In the genomic region with DNA sequence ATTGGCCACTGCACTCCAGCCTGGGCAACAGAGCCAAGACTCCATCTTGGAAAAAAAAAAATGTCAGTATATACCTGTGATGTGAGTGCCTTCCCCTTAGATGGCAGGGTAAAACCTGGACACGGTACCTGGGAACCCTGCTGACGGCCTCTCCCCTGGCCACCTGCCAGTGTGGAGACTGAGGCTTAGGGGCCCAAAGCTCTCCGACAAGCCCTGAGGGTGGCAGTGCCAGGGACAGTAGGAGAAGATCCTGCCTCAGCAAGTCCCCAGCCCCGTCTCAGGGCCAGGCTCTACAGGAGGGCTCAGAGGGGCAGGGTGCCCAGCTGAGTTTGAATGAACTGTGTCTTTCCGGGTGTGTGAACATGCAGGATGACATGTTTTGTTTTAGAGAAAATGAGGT, we compare ENCODE assay signal across 27 cellular contexts. TPM values are rescaled to one million over a fixed set of nuclear protein-coding genes. Genes with fewer than 3 reads are reported as not detected.
DNase-seq lines count a peak whose midpoint lies in the region; ATAC-seq and TF ChIP-seq lines count a peak whose summit lies in the region.
"Had no signal": no experiment of that assay in that cellular context is flagged by ENCODE, and none has a peak within 500 bp of the region (broad histone marks: within the 10 kb centered on the region; RNA-seq: fewer than 3 reads in every experiment).

No MANE protein-coding gene starts in this region.

- H3K4me1 ChIP-seq in HEK293 (ENCODE audit: control insufficient read depth, insufficient read depth, low read length) (no peaks in the 10 kb centered on the region), lower lobe of right lung (peaks cover 43% of the 10 kb centered on the region)
- H3K4me1 ChIP-seq: A549, SJSA1 had no signal

- H3K4me3 ChIP-seq in HEK293 (ENCODE audit: low read depth, low read length) (no peak overlapping the region), lower lobe of right lung (no peak overlapping the region)
- H3K4me3 ChIP-seq: A549; BLaER1 treated with 17β-estradiol and CSF1 and Interleukin-3, amounts not matched to agents 10 nM and 100 nM; MG63; PC-9; SJSA1 had no signal

- H3K27ac Mint-ChIP-seq in activated naive CD8-positive, alpha-beta T cell treated with anti-CD3 and anti-CD28 coated beads for 36 hours: no peak overlapping the region
- H3K27ac Mint-ChIP-seq: CD4-positive, alpha-beta T cell; HFFc6 had no signal

- no peaks in the 10 kb centered on the region for H3K4me1 Mint-ChIP-seq in activated naive CD8-positive, alpha-beta T cell treated with anti-CD3 and anti-CD28 coated beads for 36 hours

- no peak overlapping the region for H3K4me3 Mint-ChIP-seq in activated naive CD8-positive, alpha-beta T cell treated with anti-CD3 and anti-CD28 coated beads for 36 hours
- H3K4me3 Mint-ChIP-seq: CD4-positive, alpha-beta T cell; HFFc6 had no signal

- no peaks in the 10 kb centered on the region for H3K36me3 Mint-ChIP-seq in activated naive CD8-positive, alpha-beta T cell treated with anti-CD3 and anti-CD28 coated beads for 36 hours

- H3K36me3 ChIP-seq in HEK293 (ENCODE audit: control insufficient read depth in 2 of 2, insufficient read depth in 1 of 2, low read length in 2 of 2): peaks cover 0 to 13% of the 10 kb centered on the region in 2 experiments; a peak in 1 of 3 replicates
- no peaks in the 10 kb centered on the region for H3K36me3 ChIP-seq in lower lobe of right lung
- H3K36me3 ChIP-seq: MG63, SJSA1 had no signal

- DNase-seq in NCI-H345 treated with DMSO at 0.1 percent for 48 hours (lab: John Stamatoyannopoulos, UW; ENCODE audit: unreplicated experiment) (peak; percentile 41), lower lobe of right lung (no peak), NOMO-1 treated with DMSO at 0.1 percent for 48 hours (lab: John Stamatoyannopoulos, UW; ENCODE audit: unreplicated experiment) (no peak), mesenteric fat pad (ENCODE audit: low spot score) (no peak), mucosa of gallbladder (ENCODE audit: low spot score) (no peak)
- no peak for DNase-seq in activated naive CD8-positive, alpha-beta T cell treated with anti-CD3 and anti-CD28 coated beads for 36 hours
- DNase-seq: AML-193; CD4-positive, alpha-beta T cell; H7; HFFc6; IMR-90; KG1; NCI-H187; NCI-H2081 treated with DMSO at 0.1 percent for 48 hours; NCI-H2171; NCI-H226; NCI-H524; NCI-H774; Right ventricle myocardium superior; RPMI8226 had no signal

- peak; percentile 41 for ATAC-seq in esophagus mucosa
- no peak for ATAC-seq in lower lobe of right lung
- ATAC-seq: A549 had no signal

- H3K27ac ChIP-seq in HEK293 (ENCODE audit: extremely low read depth, low read depth, low read length) (no peak overlapping the region), lower lobe of right lung (peak overlapping the region; percentile 10)
- H3K27ac ChIP-seq: A549; BLaER1 treated with 17β-estradiol and CSF1 and Interleukin-3, amounts not matched to agents 10 nM and 100 nM; PC-9; SJSA1 had no signal

- H3K27me3 ChIP-seq in lower lobe of right lung (ENCODE audit: low read depth): no peaks in the 10 kb centered on the region
- H3K27me3 ChIP-seq: BLaER1 treated with 17β-estradiol and CSF1 and Interleukin-3, amounts not matched to agents 10 nM and 100 nM; MG63; SJSA1 had no signal

- H3K9me3 ChIP-seq in HEK293 (ENCODE audit: control insufficient read depth, insufficient read depth, low read depth, low read length) (no peaks in the 10 kb centered on the region), lower lobe of right lung (no peaks in the 10 kb centered on the region)
- H3K9me3 ChIP-seq: A549, MG63, SJSA1 had no signal

- H3K27me3 Mint-ChIP-seq in activated naive CD8-positive, alpha-beta T cell treated with anti-CD3 and anti-CD28 coated beads for 36 hours: no peaks in the 10 kb centered on the region
- H3K27me3 Mint-ChIP-seq: CD4-positive, alpha-beta T cell had no signal

- no peaks in the 10 kb centered on the region for H3K9me3 Mint-ChIP-seq in activated naive CD8-positive, alpha-beta T cell treated with anti-CD3 and anti-CD28 coated beads for 36 hours
- H3K9me3 Mint-ChIP-seq: CD4-positive, alpha-beta T cell; HFFc6 had no signal

- TF ChIP-seq CTCF in HEK293 (tag by site-specific recombination; IDR thresholded peaks at IDR 0.05) (no peak), lower lobe of right lung (IDR thresholded peaks at IDR 0.05) (no peak)

- intact Hi-C loops in lower lobe of right lung (cut with DNase I): no loop called here

- POLR2A ChIA-PET in HEK293 (lab: Yijun Ruan, JAX): no interaction called here

- CTCF ChIA-PET in HEK293 (lab: Yijun Ruan, JAX): interaction anchor here (1.5 kb wide), 2 partner anchors 15 to 213 kb away, joined by 3 to 4 read pairs; no protein-coding TSS in a partner anchor

TF ChIP-seq in HEK293, 187 proteins besides CTCF, POLR2A, EP300 and RAD21:
- no peak for TF ChIP-seq ZNF654 (tag by site-specific recombination; IDR thresholded peaks at IDR 0.05; ENCODE audit: low read depth)
- peak; percentile 57 for TF ChIP-seq ZIC2 (tag by site-specific recombination; IDR thresholded peaks at IDR 0.05)
TF ChIP-seq in HEK293: peak in this region for 1.

RNA-seq across cellular contexts. Expression of a gene that starts 10.6 kb away (rescaled TPM):
- total RNA-seq in esophagus mucosa (15.9 TPM), lower lobe of right lung (61.1 TPM), mesenteric fat pad (36.9 TPM), mucosa of gallbladder (38.7 TPM)
- under 1 TPM; 0.24 to 0.31 TPM for total RNA-seq in activated naive CD8-positive, alpha-beta T cell treated with anti-CD3 and anti-CD28 coated beads for 36 hours

Comparison
In these comparisons a context has a peak if more than half of its experiments do, and no peak if none do; other contexts are left out.
1. RNA of a gene that starts 10.6 kb away (total RNA-seq): 61.1 TPM in lower lobe of right lung (single experiment), 38.7 TPM in mucosa of gallbladder (single experiment), 36.9 TPM in mesenteric fat pad (single experiment) and 15.9 TPM in esophagus mucosa (single experiment); 0.24 to 0.31 TPM in activated naive CD8-positive, alpha-beta T cell treated with anti-CD3 and anti-CD28 coated beads for 36 hours; every median in the first group is over 10 times any median in the second.